12 cellular contexts compared by ENCODE assay signal in genomic region chr18:362914-363295, GRCh38.
DNase-seq lines count a peak whose midpoint lies in the region; ATAC-seq and TF ChIP-seq lines count a peak whose summit lies in the region.
"Had no signal": no experiment of that assay in that cellular context is flagged by ENCODE, and none has a peak within 500 bp of the region (broad histone marks: within the 10 kb centered on the region; RNA-seq: fewer than 3 reads in every experiment).

No MANE protein-coding gene starts in this region.

- peak overlapping the region; percentile 34 for H2AFZ ChIP-seq in GM23248

- H3K27me3 ChIP-seq in GM23248 (replicated peaks; ENCODE audit: insufficient read depth) = no peaks in the 10 kb centered on the region
- no peaks in the 10 kb centered on the region for H3K27me3 ChIP-seq in suprapubic skin

- H3K9ac ChIP-seq in GM23248 = peak overlapping the region; percentile 73

- no peak overlapping the region for H3K27ac Mint-ChIP-seq in activated CD8-positive, alpha-beta T cell treated with anti-CD3 and anti-CD28 coated beads, Interleukin-2, amount 10 ng/mL, durations not matched to agents 7 days and 5 days
- H3K27ac Mint-ChIP-seq: memory B cell had no signal

- TF ChIP-seq EP300 in suprapubic skin (IDR thresholded peaks at IDR 0.05) = no peak

- POLR2A ChIA-PET in activated CD8-positive, alpha-beta T cell treated with anti-CD3 and anti-CD28 coated beads, Interleukin-2, amount 10 ng/mL, durations not matched to agents 7 days and 5 days (lab: Charles Lee) = no interaction called here

- H3K4me1 Mint-ChIP-seq in activated CD8-positive, alpha-beta T cell treated with anti-CD3 and anti-CD28 coated beads, Interleukin-2, amount 10 ng/mL, durations not matched to agents 7 days and 5 days (ENCODE audit: low read depth) = no peaks in the 10 kb centered on the region

- H3K9me3 Mint-ChIP-seq in activated CD8-positive, alpha-beta T cell treated with anti-CD3 and anti-CD28 coated beads, Interleukin-2, amount 10 ng/mL, durations not matched to agents 7 days and 5 days (ENCODE audit: insufficient read depth) = no peaks in the 10 kb centered on the region
- H3K9me3 Mint-ChIP-seq: memory B cell had no signal

- no peak for TF ChIP-seq POLR2A in suprapubic skin (IDR thresholded peaks at IDR 0.05)

- H3F3A ChIP-seq in GM23248 (ENCODE audit: insufficient read depth) = peaks cover 36% of the 10 kb centered on the region

- H3K36me3 ChIP-seq in GM23248 (ENCODE audit: low read depth) (no peaks in the 10 kb centered on the region), mesodermal cell (ENCODE audit: control insufficient read depth, insufficient read depth, low read length) (no peaks in the 10 kb centered on the region), suprapubic skin (no peaks in the 10 kb centered on the region)

- 0 out of 2 replicates have a peak, but pooled peaks cover 4% of the 10 kb centered on the region for H3K9me2 ChIP-seq in GM23248 (ENCODE audit: insufficient read depth)

- H3K36me3 Mint-ChIP-seq in activated CD8-positive, alpha-beta T cell treated with anti-CD3 and anti-CD28 coated beads, Interleukin-2, amount 10 ng/mL, durations not matched to agents 7 days and 5 days (ENCODE audit: low read depth) = no peaks in the 10 kb centered on the region
- H3K36me3 Mint-ChIP-seq: memory B cell had no signal

- H4K20me1 ChIP-seq in GM23248 (ENCODE audit: insufficient read depth) = no peaks in the 10 kb centered on the region

- H3K27me3 Mint-ChIP-seq in activated CD8-positive, alpha-beta T cell treated with anti-CD3 and anti-CD28 coated beads, Interleukin-2, amount 10 ng/mL, durations not matched to agents 7 days and 5 days (ENCODE audit: low read depth) = peaks cover 3% of the 10 kb centered on the region

- peak; percentile 55 for DNase-seq in GM23248
- peak; percentile 77 for DNase-seq in astrocyte of the cerebellum (ENCODE audit: low read depth)
- no peak for DNase-seq in suprapubic skin (ENCODE audit: low spot score in 2 of 2)
- no peak for DNase-seq in NK-92 treated with Interleukin-12 subunit alpha and Interleukin-12 subunit beta, amount 100 ng/mL, for 24 hours (lab: John Stamatoyannopoulos, UW)
- DNase-seq in activated CD8-positive, alpha-beta T cell treated with anti-CD3 and anti-CD28 coated beads, Interleukin-2, amount 10 ng/mL, durations not matched to agents 7 days and 5 days = no peak
- DNase-seq: activated CD4-positive, alpha-beta T cell treated with anti-CD3 and anti-CD28 coated beads, Interleukin-2, amount 50 U/mL, for 4 hours; activated effector memory CD4-positive, alpha-beta T cell treated with Interleukin-2 at 50 U/mL for 16 hours; NCI-H526 treated with DMSO at 0.1 percent for 48 hours; T-helper 9 cell had no signal

- 52 to 57% methylated on average over 3 of the region's 3 CpGs for WGBS in GM23248 (ENCODE audit: low coverage in 1 of 2, low lambda C conversion rate in 2 of 2, missing lambda C conversion rate in 2 of 2), 2 experiments
- 50 to 56% methylated on average over 1 to 2 of the region's 3 CpGs for WGBS in mesodermal cell (ENCODE audit: insufficient coverage in 2 of 2), 2 experiments
- WGBS in suprapubic skin = 55% methylated on average over 3 of the region's 3 CpGs

- H3K4me1 ChIP-seq in GM23248 (ENCODE audit: insufficient read depth) = peaks cover 47% of the 10 kb centered on the region
- peaks cover 57% of the 10 kb centered on the region for H3K4me1 ChIP-seq in mesodermal cell (ENCODE audit: control insufficient read depth, insufficient read depth, low read length, poor library complexity, severe bottlenecking)
- H3K4me1 ChIP-seq in suprapubic skin = peaks cover 16% of the 10 kb centered on the region

- H3K4me3 Mint-ChIP-seq in activated CD8-positive, alpha-beta T cell treated with anti-CD3 and anti-CD28 coated beads, Interleukin-2, amount 10 ng/mL, durations not matched to agents 7 days and 5 days = no peak overlapping the region
- H3K4me3 Mint-ChIP-seq: memory B cell had no signal

- peak overlapping the region; percentile 93 for H3K27ac ChIP-seq in GM23248
- H3K27ac ChIP-seq in mesodermal cell (ENCODE audit: low read depth, low read length, severe bottlenecking) = peak overlapping the region; percentile 95
- peak overlapping the region; percentile 1 for H3K27ac ChIP-seq in suprapubic skin

- H3K4me3 ChIP-seq in GM23248 = no peak overlapping the region
- no peak overlapping the region for H3K4me3 ChIP-seq in astrocyte of the cerebellum (ENCODE audit: low read depth, low read length)
- no peak overlapping the region for H3K4me3 ChIP-seq in mesodermal cell (ENCODE audit: extremely low read depth, insufficient read depth, low read length, poor library complexity, severe bottlenecking)
- no peak overlapping the region for H3K4me3 ChIP-seq in suprapubic skin

- ATAC-seq in HG03108 (IDR thresholded peaks at IDR 0.05; ENCODE audit: unreplicated experiment) = no peak
- no peak for ATAC-seq in activated CD8-positive, alpha-beta T cell treated with anti-CD3 and anti-CD28 coated beads, Interleukin-2, amount 10 ng/mL, durations not matched to agents 7 days and 5 days

- H3K79me2 ChIP-seq in GM23248 (ENCODE audit: insufficient read depth) = no peaks in the 10 kb centered on the region

- CTCF ChIA-PET in activated CD8-positive, alpha-beta T cell treated with anti-CD3 and anti-CD28 coated beads, Interleukin-2, amount 10 ng/mL, durations not matched to agents 7 days and 5 days (lab: Charles Lee) = no interaction called here

- TF ChIP-seq CTCF in astrocyte of the cerebellum (IDR thresholded peaks at IDR 0.05; ENCODE audit: low read depth, low read length, missing control alignments) = no peak
- no peak for TF ChIP-seq CTCF in suprapubic skin (IDR thresholded peaks at IDR 0.05)

- peak overlapping the region; percentile 63 for H3K4me2 ChIP-seq in GM23248 (ENCODE audit: unreplicated experiment)

- H3K9me3 ChIP-seq in GM23248 (ENCODE audit: low read depth) = no peaks in the 10 kb centered on the region
- H3K9me3 ChIP-seq in mesodermal cell (ENCODE audit: control insufficient read depth, low read length) = no peaks in the 10 kb centered on the region
- H3K9me3 ChIP-seq in suprapubic skin = no peaks in the 10 kb centered on the region

- in situ Hi-C loops in GM23248 (cut with MboI) (loop anchor here (10.0 kb wide), 1 partner anchor 92 kb away; no protein-coding TSS in a partner anchor), astrocyte of the cerebellum (cut with HindIII; ENCODE audit: low sequenced_read_pairs) (loop anchor here (5.0 kb wide), 1 partner anchor 104 kb away; no protein-coding TSS in a partner anchor)

Comparison
In these comparisons a context has a peak if more than half of its experiments do, and no peak if none do; other contexts are left out.
1. DNase-seq: peak in GM23248 (single experiment) and astrocyte of the cerebellum (single experiment); none in suprapubic skin (0 of 2), NK-92 treated with Interleukin-12 subunit alpha and Interleukin-12 subunit beta, amount 100 ng/mL, for 24 hours (single experiment) and activated CD8-positive, alpha-beta T cell treated with anti-CD3 and anti-CD28 coated beads, Interleukin-2, amount 10 ng/mL, durations not matched to agents 7 days and 5 days (single experiment).
2. H3K27ac ChIP-seq: peak in every context shown above with its lines; median percentile 95 in mesodermal cell; 93 in GM23248; 1 in suprapubic skin.